13 cellular contexts compared by ENCODE assay signal in genomic region chr5:16856531-16856930, GRCh38.
DNase-seq lines count a peak whose midpoint lies in the region; FAIRE-seq and TF ChIP-seq lines count a peak whose summit lies in the region.
"Had no signal": no experiment of that assay in that cellular context is flagged by ENCODE, and none has a peak within 500 bp of the region (broad histone marks: within the 10 kb centered on the region; RNA-seq: fewer than 3 reads in every experiment).

No MANE protein-coding gene starts in this region.

- no peaks in the 10 kb centered on the region for H3K27me3 ChIP-seq in A673 (replicated peaks; ENCODE audit: insufficient read depth, low read depth, low read length, poor library complexity)
- H3K27me3 ChIP-seq in vagina: no peaks in the 10 kb centered on the region
- no peaks in the 10 kb centered on the region for H3K27me3 ChIP-seq in small intestine (ENCODE audit: control insufficient read depth in 2 of 2, insufficient read depth in 2 of 2, low read length in 2 of 2)
- H3K27me3 ChIP-seq: gastroesophageal sphincter had no signal

- WGBS in small intestine, 3 donors: 82 to 87% (median 84%) methylated on average over 5 of the region's 5 CpGs

- H3K27me3 Mint-ChIP-seq in glutamatergic neuron (ENCODE audit: unreplicated experiment): peaks cover 15% of the 10 kb centered on the region
- H3K27me3 Mint-ChIP-seq: T-cell had no signal

- H3K27ac ChIP-seq in A673 (ENCODE audit: low read depth, low read length, poor library complexity, severe bottlenecking) (peak overlapping the region; percentile 72), RWPE1 (peak overlapping the region; percentile 72), vagina (no peak overlapping the region), small intestine (ENCODE audit: low read depth in 1 of 2, low read length in 1 of 2) (no peak overlapping the region)
- H3K27ac ChIP-seq: gastroesophageal sphincter had no signal

- no peak overlapping the region for H3K4me3 ChIP-seq in A673 (ENCODE audit: low read depth, low read length, poor library complexity, severe bottlenecking)
- H3K4me3 ChIP-seq in vagina: no peak overlapping the region
- no peak overlapping the region for H3K4me3 ChIP-seq in small intestine (ENCODE audit: low read depth in 1 of 2, low read length in 2 of 2)
- H3K4me3 ChIP-seq: gastroesophageal sphincter had no signal

- H3K36me3 Mint-ChIP-seq in glutamatergic neuron (ENCODE audit: unreplicated experiment): no peaks in the 10 kb centered on the region
- H3K36me3 Mint-ChIP-seq: T-cell had no signal

- FAIRE-seq in small intestine (lab: Jason Lieb, UNC): no peak

- H3K4me1 ChIP-seq in A673 (ENCODE audit: insufficient read depth, low read length, poor library complexity, severe bottlenecking) (peaks cover 80% of the 10 kb centered on the region), vagina (peaks cover 12% of the 10 kb centered on the region), small intestine (ENCODE audit: control insufficient read depth in 2 of 2, insufficient read depth in 1 of 2, low read depth in 1 of 2, low read length in 1 of 2) (no peaks in the 10 kb centered on the region)

- TF ChIP-seq CTCF in A673 (conservative IDR thresholded peaks at IDR 0.05; ENCODE audit: low read depth, low read length): no peak
- no peak for TF ChIP-seq CTCF in RWPE1 (conservative IDR thresholded peaks at IDR 0.05; ENCODE audit: low read depth)
- TF ChIP-seq CTCF in glutamatergic neuron (IDR thresholded peaks at IDR 0.05; ENCODE audit: partially characterized antibody, unreplicated experiment): no peak
- no peak for TF ChIP-seq CTCF in vagina (IDR thresholded peaks at IDR 0.05)
- TF ChIP-seq CTCF in GM10248 (IDR thresholded peaks at IDR 0.05; ENCODE audit: control extremely low read depth, extremely low read depth, low read depth, missing control alignments): no peak

- peaks cover 8% of the 10 kb centered on the region for H3K9me3 ChIP-seq in A673 (ENCODE audit: low read depth, low read length, poor library complexity, severe bottlenecking)
- H3K9me3 ChIP-seq in vagina: no peaks in the 10 kb centered on the region
- no peaks in the 10 kb centered on the region for H3K9me3 ChIP-seq in small intestine (ENCODE audit: control insufficient read depth, low read depth)

- CTCF ChIA-PET in A673 (lab: Charles Lee) (no interaction called here), RWPE1 (lab: Yijun Ruan, JAX) (interaction anchor here (0.7 to 0.9 kb wide), 2 partner anchors 15 to 17 kb away, joined by 3 to 5 read pairs; no protein-coding TSS in a partner anchor), GM10248 (lab: Yijun Ruan, JAX) (no interaction called here)

- H3K4me1 Mint-ChIP-seq in glutamatergic neuron (ENCODE audit: low read depth, unreplicated experiment): peaks cover 49% of the 10 kb centered on the region
- H3K4me1 Mint-ChIP-seq: T-cell had no signal

- H3K9me3 Mint-ChIP-seq in glutamatergic neuron (ENCODE audit: unreplicated experiment): peaks cover 19% of the 10 kb centered on the region

- BruUV-seq in A673 (replicated peaks; lab: Mats Ljungman, UMichigan): no TSS peak

- DNase-seq in A673 (ENCODE audit: low spot score) (peak; percentile 72), HS-5 (ENCODE audit: low read depth) (peak; percentile 89), RWPE1 (ENCODE audit: low spot score) (peak; percentile 97), glutamatergic neuron (no peak), D341Med (ENCODE audit: low spot score) (no peak), vagina (ENCODE audit: extremely low spot score in 2 of 2) (no peak), GM10248 (ENCODE audit: extremely low spot score) (no peak), small intestine (no peak)
- DNase-seq: NCI-H69; nucleus accumbens; stimulated activated CD8-positive, alpha-beta memory T cell treated with anti-CD3 and anti-CD28 coated beads, Interleukin-4, amount 100 ng/mL, for 48 hours; T-cell had no signal

- no peak for TF ChIP-seq POLR2A in vagina (IDR thresholded peaks at IDR 0.05)

- H3K4me3 Mint-ChIP-seq in glutamatergic neuron (ENCODE audit: unreplicated experiment): peak overlapping the region; percentile 71
- H3K4me3 Mint-ChIP-seq: T-cell had no signal

- H3K36me3 ChIP-seq in A673 (ENCODE audit: insufficient read depth, low read length, poor library complexity, severe bottlenecking): peaks cover 16% of the 10 kb centered on the region
- H3K36me3 ChIP-seq in vagina: no peaks in the 10 kb centered on the region
- H3K36me3 ChIP-seq in small intestine (ENCODE audit: control insufficient read depth in 2 of 2, insufficient read depth in 2 of 2, low read length in 2 of 2): no peaks in the 10 kb centered on the region
- H3K36me3 ChIP-seq: gastroesophageal sphincter had no signal

- intact Hi-C loops in A673 (cut with micrococcal nuclease; ENCODE audit: unreplicated experiment) (no loop called here), vagina (cut with DNase I) (no loop called here)

- POLR2A ChIA-PET in A673 (lab: Charles Lee; ENCODE audit: low non-redundant PET): no interaction called here
- POLR2A ChIA-PET in RWPE1 (lab: Yijun Ruan, JAX; ENCODE audit: low non-redundant PET): no interaction called here
- POLR2A ChIA-PET in GM10248 (lab: Yijun Ruan, JAX): interaction anchor here (0.5 kb wide), 1 partner anchor 705 kb away, joined by 3 read pairs; no protein-coding TSS in a partner anchor

- H3K27ac Mint-ChIP-seq in glutamatergic neuron (ENCODE audit: unreplicated experiment): peak overlapping the region; percentile 90
- H3K27ac Mint-ChIP-seq: T-cell had no signal

Comparison
In these comparisons a context has a peak if more than half of its experiments do, and no peak if none do; other contexts are left out.
1. DNase-seq: peak in A673 (single experiment), HS-5 (single experiment) and RWPE1 (single experiment); none in glutamatergic neuron (single experiment), D341Med (single experiment), vagina (0 of 2), GM10248 (single experiment) and small intestine (single experiment).
2. H3K27ac ChIP-seq: peak in A673 (single experiment) and RWPE1 (single experiment); none in vagina (single experiment) and small intestine (0 of 2).